ENCODE assay signal across 9 cellular contexts in the genomic region with DNA sequence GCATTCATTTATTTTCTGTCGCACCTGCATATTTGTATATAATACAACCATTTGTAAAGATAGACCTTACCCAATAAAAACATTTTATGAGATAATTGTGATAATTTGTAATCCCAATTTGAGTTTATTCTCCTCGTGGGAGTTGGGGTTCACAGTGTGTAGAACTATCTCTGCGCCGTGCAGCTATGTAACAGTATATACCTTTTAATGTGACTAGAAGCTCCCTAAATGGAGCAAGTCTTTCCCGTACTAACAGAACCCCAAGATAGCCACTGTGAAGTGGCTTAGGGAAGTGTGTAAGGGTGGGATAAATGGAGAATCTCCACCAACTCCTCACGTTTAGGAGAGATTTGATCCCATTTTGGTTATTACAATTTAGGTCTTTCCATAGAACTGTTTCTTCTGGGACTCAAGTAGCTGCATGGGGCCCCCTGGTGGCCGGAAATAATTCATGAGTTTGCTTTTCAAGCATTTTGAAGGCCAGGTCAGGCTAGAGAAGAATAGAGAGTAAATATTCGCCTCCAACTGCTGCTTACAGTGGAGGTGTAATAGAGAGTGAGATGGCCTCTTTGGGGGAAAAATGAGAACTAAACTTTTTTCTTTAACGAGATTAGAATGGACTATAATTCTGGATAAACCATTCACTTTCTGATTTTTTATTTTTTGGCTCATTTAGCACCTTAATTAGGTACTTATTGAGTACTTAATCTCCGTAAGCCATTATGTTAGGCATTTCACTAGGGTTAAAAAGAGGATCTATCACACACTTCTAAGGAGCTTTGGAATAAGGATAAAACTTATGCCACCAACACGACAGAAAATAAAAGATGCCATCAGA. TPM values are rescaled to one million over a fixed set of nuclear protein-coding genes. Genes with fewer than 3 reads are reported as not detected.
DNase-seq lines count a peak whose midpoint lies in the region; ATAC-seq and TF ChIP-seq lines count a peak whose summit lies in the region.
"Had no signal": no experiment of that assay in that cellular context is flagged by ENCODE, and none has a peak within 500 bp of the region (broad histone marks: within the 10 kb centered on the region; RNA-seq: fewer than 3 reads in every experiment).

No MANE protein-coding gene starts in this region.

- DNase-seq in NOMO-1 treated with DMSO at 0.1 percent for 48 hours (lab: John Stamatoyannopoulos, UW; ENCODE audit: unreplicated experiment): peak; percentile 40
- DNase-seq in activated CD8-positive, alpha-beta memory T cell treated with anti-CD3 and anti-CD28 coated beads, Interleukin-2, amount 50 U/mL, for 4 hours: peak; percentile 47
- DNase-seq in naive thymus-derived CD8-positive, alpha-beta T cell: peak; percentile 11 to 76 (median 43)
- DNase-seq in stimulated activated naive CD8-positive, alpha-beta T cell treated with anti-CD3 and anti-CD28 coated beads, Interleukin-15, amount 100 ng/mL, for 72 hours: peak; percentile 42 to 48

- peak; percentile 73 for ATAC-seq in HG03103 (IDR thresholded peaks at IDR 0.05; ENCODE audit: low read depth, unreplicated experiment)
- peak; percentile 22 for ATAC-seq in esophagus mucosa
- peak in 1 of 2 donors; percentile 41 for ATAC-seq in naive thymus-derived CD8-positive, alpha-beta T cell
- ATAC-seq in stimulated activated naive CD8-positive, alpha-beta T cell treated with anti-CD3 and anti-CD28 coated beads, Interleukin-15, amount 100 ng/mL, for 72 hours: no peak
- ATAC-seq in GM19467 (IDR thresholded peaks at IDR 0.05; ENCODE audit: unreplicated experiment): no peak

- H3K4me1 ChIP-seq in DOHH2 (ENCODE audit: control insufficient read depth, low read length): peaks cover 4% of the 10 kb centered on the region

- H3K27me3 ChIP-seq in DOHH2 (ENCODE audit: control insufficient read depth, low read length): no peaks in the 10 kb centered on the region

- H3K27me3 Mint-ChIP-seq in naive thymus-derived CD8-positive, alpha-beta T cell: peaks cover 4 to 28% (median 9%) of the 10 kb centered on the region in 5 donors
- H3K27me3 Mint-ChIP-seq in stimulated activated naive CD8-positive, alpha-beta T cell treated with anti-CD3 and anti-CD28 coated beads, Interleukin-15, amount 100 ng/mL, for 72 hours: peaks cover 28% of the 10 kb centered on the region

- H3K9me3 ChIP-seq in DOHH2 (ENCODE audit: control insufficient read depth, insufficient read depth, low read length): no peaks in the 10 kb centered on the region

- H3K4me2 ChIP-seq in DOHH2 (ENCODE audit: low read length): no peak overlapping the region

- H4K20me1 ChIP-seq in DOHH2 (ENCODE audit: control insufficient read depth, insufficient read depth, low read depth, low read length): no peaks in the 10 kb centered on the region

- no peak overlapping the region for H3K27ac Mint-ChIP-seq in naive thymus-derived CD8-positive, alpha-beta T cell
- no peak overlapping the region for H3K27ac Mint-ChIP-seq in stimulated activated naive CD8-positive, alpha-beta T cell treated with anti-CD3 and anti-CD28 coated beads, Interleukin-15, amount 100 ng/mL, for 72 hours
- H3K27ac Mint-ChIP-seq: activated naive CD4-positive, alpha-beta T cell treated with anti-CD3 and anti-CD28 coated beads, Interleukin-2, amount 50 U/mL, for 72 hours had no signal

- no peaks in the 10 kb centered on the region for H3K9me2 ChIP-seq in DOHH2 (replicated peaks; ENCODE audit: control insufficient read depth, low read length)

- no peaks in the 10 kb centered on the region for H3K36me3 Mint-ChIP-seq in naive thymus-derived CD8-positive, alpha-beta T cell
- H3K36me3 Mint-ChIP-seq: activated naive CD4-positive, alpha-beta T cell treated with anti-CD3 and anti-CD28 coated beads, Interleukin-2, amount 50 U/mL, for 72 hours had no signal

- H3F3A ChIP-seq in DOHH2 (ENCODE audit: control insufficient read depth, insufficient read depth): no peaks in the 10 kb centered on the region

- H3K4me1 Mint-ChIP-seq in naive thymus-derived CD8-positive, alpha-beta T cell: no peaks in the 10 kb centered on the region
- no peaks in the 10 kb centered on the region for H3K4me1 Mint-ChIP-seq in stimulated activated naive CD8-positive, alpha-beta T cell treated with anti-CD3 and anti-CD28 coated beads, Interleukin-15, amount 100 ng/mL, for 72 hours

- POLR2A ChIA-PET in naive thymus-derived CD8-positive, alpha-beta T cell (lab: Charles Lee): interaction anchor here (0.7 kb wide), 1 partner anchor 233 kb away, joined by 3 read pairs; no protein-coding TSS in a partner anchor

- H3K79me2 ChIP-seq in DOHH2 (ENCODE audit: control insufficient read depth, low read length): no peaks in the 10 kb centered on the region

- no peak overlapping the region for H3K4me3 ChIP-seq in DOHH2 (ENCODE audit: low read length)

- no peaks in the 10 kb centered on the region for H3K9me3 Mint-ChIP-seq in naive thymus-derived CD8-positive, alpha-beta T cell
- H3K9me3 Mint-ChIP-seq in stimulated activated naive CD8-positive, alpha-beta T cell treated with anti-CD3 and anti-CD28 coated beads, Interleukin-15, amount 100 ng/mL, for 72 hours: no peaks in the 10 kb centered on the region
- H3K9me3 Mint-ChIP-seq: activated naive CD4-positive, alpha-beta T cell treated with anti-CD3 and anti-CD28 coated beads, Interleukin-2, amount 50 U/mL, for 72 hours had no signal

- TF ChIP-seq CTCF in DOHH2 (IDR thresholded peaks at IDR 0.05; ENCODE audit: low read depth, low read length, poor library complexity, severe bottlenecking): peak; percentile 81

- peaks cover 6% of the 10 kb centered on the region for H3K36me3 ChIP-seq in DOHH2 (ENCODE audit: control insufficient read depth, low read length)

- H3K27ac ChIP-seq in DOHH2 (ENCODE audit: low read depth, low read length): no peak overlapping the region

- H3K4me3 Mint-ChIP-seq in naive thymus-derived CD8-positive, alpha-beta T cell: no peak overlapping the region
- no peak overlapping the region for H3K4me3 Mint-ChIP-seq in stimulated activated naive CD8-positive, alpha-beta T cell treated with anti-CD3 and anti-CD28 coated beads, Interleukin-15, amount 100 ng/mL, for 72 hours

RNA-seq across cellular contexts. Expression of a gene that starts 4.5 kb away (rescaled TPM):
- total RNA-seq in esophagus mucosa: 0.76 TPM
- not detected for total RNA-seq in naive thymus-derived CD8-positive, alpha-beta T cell
- not detected for polyA plus RNA-seq in naive thymus-derived CD8-positive, alpha-beta T cell
- total RNA-seq: activated naive CD4-positive, alpha-beta T cell treated with anti-CD3 and anti-CD28 coated beads, Interleukin-2, amount 50 U/mL, for 72 hours had no signal

RNA-seq across cellular contexts. Expression of a gene that starts 32.7 kb away (rescaled TPM):
- 9.1 TPM for total RNA-seq in esophagus mucosa
- 1 to 10 TPM; 2.7 to 2.9 TPM for total RNA-seq in naive thymus-derived CD8-positive, alpha-beta T cell
- 1 to 10 TPM; 1.8 to 3.7 (median 2.3) TPM for polyA plus RNA-seq in naive thymus-derived CD8-positive, alpha-beta T cell

Comparison
In these comparisons a context has a peak if more than half of its experiments do, and no peak if none do; other contexts are left out.
1. ATAC-seq: peak in HG03103 (single experiment) and esophagus mucosa (single experiment); none in stimulated activated naive CD8-positive, alpha-beta T cell treated with anti-CD3 and anti-CD28 coated beads, Interleukin-15, amount 100 ng/mL, for 72 hours (single experiment) and GM19467 (single experiment).
2. Peak in every context shown above with its lines, with median percentiles within 50 percentile points of each other: DNase-seq.